In the genomic region with DNA sequence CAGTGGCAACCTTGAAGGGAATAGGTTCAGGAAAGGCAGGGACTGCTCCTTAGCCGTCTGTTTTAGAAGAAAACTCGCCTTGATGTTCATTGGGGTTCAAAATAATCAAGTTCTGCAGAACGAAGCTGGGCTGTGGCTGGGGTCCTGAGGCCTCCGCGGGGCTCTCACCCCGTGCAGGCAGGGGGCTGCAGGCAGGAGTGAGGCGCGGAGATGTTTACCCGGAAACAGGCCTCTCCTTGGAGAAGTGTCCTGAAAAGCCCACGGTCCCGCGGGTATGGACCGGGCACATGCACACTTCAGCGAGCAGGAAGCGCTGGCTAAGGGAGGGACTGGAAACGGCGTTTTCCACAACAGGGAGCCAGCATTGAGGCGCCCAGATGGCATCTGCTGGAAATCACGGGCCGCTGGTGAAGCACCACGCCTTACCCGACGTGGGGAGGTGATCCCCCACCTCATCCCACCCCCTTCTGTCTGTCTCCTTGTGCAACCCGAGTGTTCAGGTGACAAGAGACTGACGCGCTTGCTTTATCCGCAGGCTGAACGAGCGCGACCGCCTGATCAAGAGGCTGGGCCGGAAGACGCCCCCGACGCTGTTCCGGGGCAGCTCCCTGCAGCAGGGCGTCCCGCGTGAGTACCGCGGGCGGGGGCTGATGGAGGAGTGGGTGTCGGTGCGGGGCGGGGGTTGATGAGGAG, we compare ENCODE assay signal across 9 cellular contexts. TPM values are rescaled to one million over a fixed set of nuclear protein-coding genes. Genes with fewer than 3 reads are reported as not detected.
DNase-seq lines count a peak whose midpoint lies in the region; ATAC-seq and TF ChIP-seq lines count a peak whose summit lies in the region.
"Had no signal": no experiment of that assay in that cellular context is flagged by ENCODE, and none has a peak within 500 bp of the region (broad histone marks: within the 10 kb centered on the region; RNA-seq: fewer than 3 reads in every experiment).

No MANE protein-coding gene starts in this region.

- no peak for ATAC-seq in GM21360 (IDR thresholded peaks at IDR 0.05; ENCODE audit: unreplicated experiment)
- no peak for ATAC-seq in HG03108 (IDR thresholded peaks at IDR 0.05; ENCODE audit: unreplicated experiment)

- no peak for TF ChIP-seq EP300 in tibial nerve (IDR thresholded peaks at IDR 0.05)

- H3K27me3 ChIP-seq in tibial nerve, result no peaks in the 10 kb centered on the region

- no peak for TF ChIP-seq CTCF in choroid plexus epithelial cell (conservative IDR thresholded peaks at IDR 0.05; ENCODE audit: low read depth, low read length)
- no peak for TF ChIP-seq CTCF in tibial nerve (IDR thresholded peaks at IDR 0.05)

- TF ChIP-seq POLR2A in tibial nerve (IDR thresholded peaks at IDR 0.05), result no peak

- H3K36me3 ChIP-seq in tibial nerve, result no peaks in the 10 kb centered on the region

- H3K4me3 ChIP-seq in choroid plexus epithelial cell (ENCODE audit: low read depth, low read length) (peak overlapping the region; percentile 65), tibial nerve (peak overlapping the region; percentile 16 to 46 (median 33))

- no peaks in the 10 kb centered on the region for H3K9me3 ChIP-seq in tibial nerve

- DNase-seq in DMS153 treated with DMSO at 0.1 percent for 48 hours (lab: John Stamatoyannopoulos, UW; ENCODE audit: unreplicated experiment), result peak; percentile 22
- no peak for DNase-seq in DMS153 (lab: John Stamatoyannopoulos, UW)
- peak; percentile 56 for DNase-seq in choroid plexus epithelial cell (ENCODE audit: low read depth)
- DNase-seq in renal cortical epithelial cell (ENCODE audit: low read depth), result peak; percentile 10
- DNase-seq in tibial nerve (ENCODE audit: low spot score in 2 of 2), result no peak
- DNase-seq in NCI-H2081 treated with DMSO at 0.1 percent for 48 hours (lab: John Stamatoyannopoulos, UW), result no peak

- no peak overlapping the region for H3K27ac ChIP-seq in tibial nerve
- H3K27ac ChIP-seq: 22Rv1 had no signal

- peaks cover 0 to 5% (median 0%) of the 10 kb centered on the region in 4 donors for H3K4me1 ChIP-seq in tibial nerve

- 23 to 26% methylated on average over 26 to 38 of the region's 45 CpGs for WGBS in tibial nerve, 2 donors

RNA-seq across cellular contexts. Expression of a gene that starts 39.7 kb away (rescaled TPM):
- total RNA-seq in renal cortical epithelial cell (68.7 and 266 TPM in 2 replicates), tibial nerve (1 to 10 TPM; 2.1 to 7.5 (median 4.6) TPM)

Comparison
In these comparisons a context has a peak if more than half of its experiments do, and no peak if none do; other contexts are left out.
1. DNase-seq: peak in DMS153 treated with DMSO at 0.1 percent for 48 hours (single experiment), choroid plexus epithelial cell (single experiment) and renal cortical epithelial cell (single experiment); none in DMS153 (single experiment), tibial nerve (0 of 2) and NCI-H2081 treated with DMSO at 0.1 percent for 48 hours (single experiment).